ENCODE assay signal across 8 cellular contexts in the genomic region with DNA sequence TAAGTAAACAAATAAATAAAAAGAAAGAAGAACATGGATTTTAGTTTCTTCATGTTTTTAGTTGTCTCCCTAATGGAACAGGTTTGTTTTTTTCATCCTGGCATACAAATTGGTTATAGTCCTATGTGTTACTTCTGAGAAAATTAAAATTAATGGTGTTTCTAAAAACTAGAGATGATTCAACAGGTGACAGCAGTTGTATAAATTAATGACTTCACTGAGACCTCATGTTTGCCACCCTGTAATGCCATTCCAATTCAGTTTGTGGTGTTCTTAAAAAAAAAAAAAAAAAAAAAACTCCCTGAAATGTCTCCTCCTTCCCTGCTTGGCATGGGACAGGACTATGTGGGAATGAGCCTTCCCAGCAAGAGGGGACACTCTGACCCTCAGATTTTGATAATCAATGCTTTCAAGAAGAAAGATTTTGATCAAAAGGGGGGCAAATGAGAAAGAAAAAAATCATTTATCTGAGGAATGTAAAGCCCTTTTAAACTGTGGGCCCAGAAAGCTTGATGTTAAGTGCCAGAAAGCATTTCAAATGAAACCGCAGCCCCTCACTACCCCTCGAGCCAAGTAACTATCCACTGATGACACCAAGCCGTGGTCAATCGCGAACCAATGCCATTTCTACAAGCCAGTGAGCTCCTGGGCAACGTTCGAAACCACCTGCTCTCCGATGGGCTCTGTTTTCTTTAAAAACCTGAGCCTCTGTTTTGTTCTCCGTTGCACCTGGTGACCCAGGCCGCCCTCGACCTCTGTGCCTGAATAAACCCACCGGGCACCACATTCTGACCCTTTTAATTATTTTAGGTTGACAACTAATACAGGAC. TPM values are rescaled to one million over a fixed set of nuclear protein-coding genes. Genes with fewer than 3 reads are reported as not detected.
DNase-seq lines count a peak whose midpoint lies in the region; ATAC-seq and TF ChIP-seq lines count a peak whose summit lies in the region.

No MANE protein-coding gene starts in this region.

- no peaks in the 10 kb centered on the region for H3K27me3 Mint-ChIP-seq in activated naive CD4-positive, alpha-beta T cell treated with anti-CD3 and anti-CD28 coated beads, Interleukin-2, amount 50 U/mL, for 24 hours

- no peaks in the 10 kb centered on the region for H3K27me3 ChIP-seq in ascending aorta
- H3K27me3 ChIP-seq in upper lobe of left lung = no peaks in the 10 kb centered on the region

- H3K36me3 Mint-ChIP-seq in activated naive CD4-positive, alpha-beta T cell treated with anti-CD3 and anti-CD28 coated beads, Interleukin-2, amount 50 U/mL, for 24 hours = no peaks in the 10 kb centered on the region

- H3K9me3 ChIP-seq in ascending aorta (no peaks in the 10 kb centered on the region), upper lobe of left lung (no peaks in the 10 kb centered on the region)

- H3K27ac ChIP-seq in ascending aorta (peak overlapping the region in 1 of 2 donors; percentile 87), upper lobe of left lung (peak overlapping the region; percentile 74 to 91 (median 82))

- intact Hi-C loops in ascending aorta (cut with DNase I) = loop anchor here (2.0 to 10.0 kb wide), 2 partner anchors 23 to 103 kb away; no protein-coding TSS in a partner anchor
- intact Hi-C loops in lower leg skin (cut with DNase I; ENCODE audit: low total_unique reads) = no loop called here

- H3K36me3 ChIP-seq in ascending aorta (peaks cover 0 to 6% of the 10 kb centered on the region in 2 donors), upper lobe of left lung (no peaks in the 10 kb centered on the region)

- H3K9me3 Mint-ChIP-seq in activated naive CD4-positive, alpha-beta T cell treated with anti-CD3 and anti-CD28 coated beads, Interleukin-2, amount 50 U/mL, for 24 hours = no peaks in the 10 kb centered on the region

- DNase-seq in activated naive CD4-positive, alpha-beta T cell (lab: John Stamatoyannopoulos, UW) = no peak
- DNase-seq in ascending aorta (ENCODE audit: low spot score in 2 of 2) (no peak), lower leg skin (ENCODE audit: low spot score in 2 of 2) (no peak), upper lobe of left lung (no peak), NCI-H446 (lab: John Stamatoyannopoulos, UW) (no peak), CD1c-positive myeloid dendritic cell (ENCODE audit: extremely low spot score) (no peak), DMS79 (lab: John Stamatoyannopoulos, UW) (no peak)

- H3K27ac Mint-ChIP-seq in activated naive CD4-positive, alpha-beta T cell treated with anti-CD3 and anti-CD28 coated beads, Interleukin-2, amount 50 U/mL, for 24 hours = no peak overlapping the region

- H3K4me3 ChIP-seq in ascending aorta (peak overlapping the region; percentile 73 to 100), lower leg skin (ENCODE audit: low read depth, poor library complexity, severe bottlenecking) (peak overlapping the region; percentile 76), upper lobe of left lung (peak overlapping the region; percentile 82 to 100 (median 94))

- H3K4me1 ChIP-seq in ascending aorta (peaks cover 7 to 15% of the 10 kb centered on the region in 2 donors), upper lobe of left lung (peaks cover 9 to 41% (median 22%) of the 10 kb centered on the region in 4 donors)

- H3K4me1 Mint-ChIP-seq in activated naive CD4-positive, alpha-beta T cell treated with anti-CD3 and anti-CD28 coated beads, Interleukin-2, amount 50 U/mL, for 24 hours = peaks cover 12% of the 10 kb centered on the region

- TF ChIP-seq POLR2A in lower leg skin (IDR thresholded peaks at IDR 0.05) (no peak), upper lobe of left lung (IDR thresholded peaks at IDR 0.05) (no peak)

- WGBS in lower leg skin, 2 donors = 4 to 8% methylated on average over 12 of the region's 12 CpGs
- 4 to 5% methylated on average over 11 to 12 of the region's 12 CpGs for WGBS in upper lobe of left lung, 2 donors

- ATAC-seq in upper lobe of left lung (ENCODE audit: low FRiP score in 2 of 2) = no peak

- no peak for TF ChIP-seq CTCF in ascending aorta (IDR thresholded peaks at IDR 0.05)
- no peak for TF ChIP-seq CTCF in lower leg skin (IDR thresholded peaks at IDR 0.05)
- no peak for TF ChIP-seq CTCF in upper lobe of left lung (IDR thresholded peaks at IDR 0.05)

- peak overlapping the region; percentile 84 for H3K4me3 Mint-ChIP-seq in activated naive CD4-positive, alpha-beta T cell treated with anti-CD3 and anti-CD28 coated beads, Interleukin-2, amount 50 U/mL, for 24 hours

- TF ChIP-seq EP300 in upper lobe of left lung (IDR thresholded peaks at IDR 0.05) = no peak

RNA-seq across cellular contexts. Expression of a gene that starts 0.9 kb away (rescaled TPM):
- total RNA-seq in ascending aorta (16.7 TPM), lower leg skin (10 to 100 TPM; 13.8 to 25.7 (median 17.7) TPM), upper lobe of left lung (100 to 1,000 TPM in 1 of 6 donors, 10 to 100 TPM in 5; 12.3 to 118 (median 24.8) TPM)

RNA-seq across cellular contexts. Expression of a gene that starts 1.1 kb away (rescaled TPM):
- total RNA-seq in ascending aorta (6.9 TPM), lower leg skin (1 to 10 TPM; 3.1 to 5.6 (median 4.4) TPM), upper lobe of left lung (10 to 100 TPM in 3 of 6 donors, 1 to 10 TPM in 3; 3.3 to 34.6 (median 11.7) TPM)

RNA-seq across cellular contexts. Expression of a gene that starts 19.1 kb away (rescaled TPM):
- total RNA-seq in ascending aorta (not detected), lower leg skin (not detected), upper lobe of left lung (under 1 TPM in 2 of 6 donors, not detected in 4; 0.15 to 0.17 TPM)

RNA-seq across cellular contexts. Expression of a gene that starts 37.1 kb away (rescaled TPM):
- total RNA-seq in ascending aorta = 231 TPM
- total RNA-seq in lower leg skin = 10 to 100 TPM; 18.6 to 41.8 (median 24.3) TPM
- total RNA-seq in upper lobe of left lung = 10 to 100 TPM; 20.4 to 57.6 (median 25.9) TPM
